1 cellular context compared by ENCODE assay signal in the genomic region with DNA sequence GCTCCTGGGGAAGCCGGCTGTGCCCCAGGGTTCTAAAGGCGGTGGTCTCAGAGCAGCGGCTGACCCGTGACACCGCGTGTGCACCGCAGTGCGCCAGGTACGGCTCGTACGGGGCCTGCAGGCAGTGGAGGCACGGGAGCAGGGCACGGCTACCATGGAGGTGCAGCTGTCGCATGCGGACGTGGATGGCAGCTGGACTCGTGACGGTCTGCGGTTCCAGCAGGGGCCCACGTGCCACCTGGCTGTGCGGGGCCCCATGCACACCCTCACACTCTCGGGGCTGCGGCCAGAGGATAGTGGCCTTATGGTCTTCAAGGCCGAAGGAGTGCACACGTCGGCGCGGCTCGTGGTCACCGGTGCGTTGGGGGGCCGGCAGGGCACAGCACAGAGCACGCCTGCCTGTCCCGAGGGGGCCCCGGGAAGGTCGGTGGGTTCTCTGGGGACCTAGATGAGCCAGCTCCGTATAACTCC.
TF ChIP-seq lines count a peak whose summit lies in the region.

No MANE protein-coding gene starts in this region.

TF ChIP-seq in H1, 55 proteins besides CTCF, POLR2A, EP300 and RAD21 (continued from another document):
- TF ChIP-seq, protein P1, sequence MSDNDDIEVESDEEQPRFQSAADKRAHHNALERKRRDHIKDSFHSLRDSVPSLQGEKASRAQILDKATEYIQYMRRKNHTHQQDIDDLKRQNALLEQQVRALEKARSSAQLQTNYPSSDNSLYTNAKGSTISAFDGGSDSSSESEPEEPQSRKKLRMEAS (IDR thresholded peaks at IDR 0.05) = peak; percentile 49; the same call in 1 of the 2 replicates
- no peak for TF ChIP-seq KDM1A (IDR thresholded peaks at IDR 0.05; ENCODE audit: borderline replicate concordance, low read length)
- TF ChIP-seq, protein P2, sequence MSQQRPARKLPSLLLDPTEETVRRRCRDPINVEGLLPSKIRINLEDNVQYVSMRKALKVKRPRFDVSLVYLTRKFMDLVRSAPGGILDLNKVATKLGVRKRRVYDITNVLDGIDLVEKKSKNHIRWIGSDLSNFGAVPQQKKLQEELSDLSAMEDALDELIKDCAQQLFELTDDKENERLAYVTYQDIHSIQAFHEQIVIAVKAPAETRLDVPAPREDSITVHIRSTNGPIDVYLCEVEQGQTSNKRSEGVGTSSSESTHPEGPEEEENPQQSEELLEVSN (IDR thresholded peaks at IDR 0.05) = 0 out of 2 replicates have a peak, but pooled peaks have one; percentile 20
- TF ChIP-seq SP4 (IDR thresholded peaks at IDR 0.05; ENCODE audit: low read length) = no peak
- 0 out of 2 replicates have a peak, but pooled peaks have one; percentile 11 for TF ChIP-seq PHF8 (conservative IDR thresholded peaks at IDR 0.05; ENCODE audit: low read depth, low read length)
- TF ChIP-seq SUZ12 (IDR thresholded peaks at IDR 0.05; ENCODE audit: low read length) = no peak
- 0 out of 2 replicates have a peak, but pooled peaks have one; percentile 41 for TF ChIP-seq GABPA (IDR thresholded peaks at IDR 0.05; ENCODE audit: borderline replicate concordance, insufficient read depth, low read length)
- TF ChIP-seq RNF2 (IDR thresholded peaks at IDR 0.05; ENCODE audit: borderline replicate concordance, low read depth, low read length, missing control alignments, poor library complexity, severe bottlenecking) = no peak
